In genomic region chr1:42680921-42681683, GRCh38 we compare ENCODE assay signal across 8 cellular contexts. TPM values are rescaled to one million over a fixed set of nuclear protein-coding genes. Genes with fewer than 3 reads are reported as not detected.
DNase-seq lines count a peak whose midpoint lies in the region; ATAC-seq and TF ChIP-seq lines count a peak whose summit lies in the region.

No MANE protein-coding gene starts in this region.

- DNase-seq in SIG-M5 treated with dmso at 0.1 percent for 504 hours (lab: John Stamatoyannopoulos, UW; ENCODE audit: unreplicated experiment) = peak; percentile 19
- DNase-seq in SIG-M5 (lab: John Stamatoyannopoulos, UW) = no peak
- DNase-seq in NCI-H748 (lab: John Stamatoyannopoulos, UW; ENCODE audit: unreplicated experiment) = peak; percentile 85
- no peak for DNase-seq in ascending aorta (ENCODE audit: low spot score in 2 of 2)
- no peak for DNase-seq in spleen
- DNase-seq in NCI-H446 (lab: John Stamatoyannopoulos, UW) = no peak

- intact Hi-C loops in ascending aorta (cut with DNase I) (loop anchor here (1.0 to 5.0 kb wide), 4 partner anchors 18 to 676 kb away; partner anchors contain the start of gene CDC20), spleen (cut with DNase I; ENCODE audit: low total_unique reads) (loop anchor here (10.0 kb wide), 1 partner anchor 84 kb away; the partner anchor contains the start of genes C1orf50 and P3H1)

- H3K9ac ChIP-seq in iPS-20b (ENCODE audit: low read depth, low read length) = peak overlapping the region; percentile 96

- WGBS in spleen, 5 donors = 5 to 7% (median 7%) methylated on average over 18 of the region's 18 CpGs

- H3K36me3 ChIP-seq in ascending aorta (no peaks in the 10 kb centered on the region), iPS-20b (ENCODE audit: insufficient read depth, low read depth, low read length) (peaks cover 29% of the 10 kb centered on the region), spleen (peaks cover 0 to 27% (median 0%) of the 10 kb centered on the region in 6 donors)

- no peak for ATAC-seq in HG03097 (IDR thresholded peaks at IDR 0.05; ENCODE audit: low FRiP score, unreplicated experiment)

- peaks cover 9 to 32% of the 10 kb centered on the region in 2 donors for H3K4me1 ChIP-seq in ascending aorta
- H3K4me1 ChIP-seq in iPS-20b (ENCODE audit: insufficient read depth, low read length) = peaks cover 19% of the 10 kb centered on the region; the same call in 1 of the 2 replicates
- peaks cover 34 to 51% (median 46%) of the 10 kb centered on the region in 6 donors for H3K4me1 ChIP-seq in spleen

- H3K4me3 ChIP-seq in ascending aorta = peak overlapping the region; percentile 96
- peak overlapping the region; percentile 86 for H3K4me3 ChIP-seq in iPS-20b (ENCODE audit: low read length)
- peak overlapping the region; percentile 76 to 97 (median 92) for H3K4me3 ChIP-seq in spleen

- H3K27me3 ChIP-seq in ascending aorta = no peaks in the 10 kb centered on the region
- H3K27me3 ChIP-seq in iPS-20b (ENCODE audit: insufficient read depth, low read length) = no peaks in the 10 kb centered on the region
- no peaks in the 10 kb centered on the region for H3K27me3 ChIP-seq in spleen (replicated peaks in 1 of 7)

- TF ChIP-seq CTCF in ascending aorta (IDR thresholded peaks at IDR 0.05) (no peak), spleen (IDR thresholded peaks at IDR 0.05 in 8 of 11, conservative IDR thresholded peaks at IDR 0.05 in 3 of 11) (no peak)

- H3K27ac ChIP-seq in ascending aorta (peak overlapping the region; percentile 84 to 95), iPS-20b (ENCODE audit: low read length) (peak overlapping the region; percentile 80), spleen (peak overlapping the region; percentile 92 to 98 (median 97))

- no peak for TF ChIP-seq POLR2A in spleen (IDR thresholded peaks at IDR 0.05)

- H3K9me3 ChIP-seq in ascending aorta (no peaks in the 10 kb centered on the region), iPS-20b (ENCODE audit: insufficient read depth, low read depth, low read length) (no peaks in the 10 kb centered on the region), spleen (no peaks in the 10 kb centered on the region)

RNA-seq across cellular contexts. Expression of gene YBX1, which starts 1.1 kb away (rescaled TPM):
- total RNA-seq in ascending aorta = 356 TPM
- total RNA-seq in spleen = 100 to 1,000 TPM; 361 to 451 (median 396) TPM
- 100 to 1,000 TPM; 479 to 684 (median 620) TPM for polyA plus RNA-seq in spleen

RNA-seq across cellular contexts. Expression of gene PPIH, which starts 22.9 kb away (rescaled TPM):
- total RNA-seq in ascending aorta (2.2 TPM), spleen (10 to 100 TPM; 34.2 to 60.1 (median 39.8) TPM)
- 10 to 100 TPM; 59.6 to 72.3 (median 63.0) TPM for polyA plus RNA-seq in spleen

RNA-seq across cellular contexts. Expression of gene CLDN19, which starts 58.9 kb away (rescaled TPM):
- total RNA-seq in ascending aorta (not detected), spleen (under 1 TPM in 1 of 7 donors, not detected in 6; 0.28 TPM)
- polyA plus RNA-seq in spleen = under 1 TPM in 1 of 3 donors, not detected in 2; 0.26 TPM

Comparison
In these comparisons a context has a peak if more than half of its experiments do, and no peak if none do; other contexts are left out.
1. DNase-seq: peak in SIG-M5 treated with dmso at 0.1 percent for 504 hours (single experiment) and NCI-H748 (single experiment); none in SIG-M5 (single experiment), ascending aorta (0 of 2), spleen (single experiment) and NCI-H446 (0 of 2).
2. RNA of gene PPIH, which starts 22.9 kb away (total RNA-seq): 34.2 to 60.1 TPM in spleen; 2.2 TPM in ascending aorta (single experiment); every median in the first group is over 10 times any median in the second.
3. Peak in every context shown above with its lines, with median percentiles within 50 percentile points of each other: H3K27ac ChIP-seq and H3K4me3 ChIP-seq.